36 cellular contexts compared by ENCODE assay signal in genomic region chr12:120157678-120158077, GRCh38.
"Had no signal": no experiment of that assay in that cellular context is flagged by ENCODE, and none has a peak within 500 bp of the region (broad histone marks: within the 10 kb centered on the region; RNA-seq: fewer than 3 reads in every experiment).

No MANE protein-coding gene starts in this region.

- H3K9me3 Mint-ChIP-seq: activated CD8-positive, alpha-beta T cell treated with anti-CD3 and anti-CD28 coated beads for 36 hours; activated naive CD4-positive, alpha-beta T cell treated with anti-CD3 and anti-CD28 coated beads, Interleukin-2, amount 10 ng/mL, durations not matched to agents 7 days and 5 days; activated naive CD8-positive, alpha-beta T cell treated with anti-CD3 and anti-CD28 coated beads, Interleukin-2, amount 50 U/mL, for 24 hours; activated T-cell treated with anti-CD3 and anti-CD28 coated beads, Interleukin-2, amount 50 U/mL, for 4 hours; activated T-helper 1 cell treated with anti-CD3 and anti-CD28 coated beads, Interleukin-12 subunit alpha, Interleukin-12 subunit beta, Interleukin-2, Interleukin-4 antibody, amounts not matched to agents 30 ng/mL and 10 ng/mL and 1 ng/mL, durations not matched to agents 14 hours and 24 hours and 36 hours; brain; T-helper 1 cell treated with Interleukin-12 subunit alpha and Interleukin-12 subunit beta and Interleukin-4 antibody, amounts not matched to agents 30 μg/mL and 1 μg/mL, for 36 hours; T-helper 2 cell treated with Interferon-gamma antibody and Interleukin-4, amounts not matched to agents 5 μg/mL and 100 μg/mL, for 36 hours had no signal

- ATAC-seq: activated CD4-positive, alpha-beta T cell treated with anti-CD3 and anti-CD28 coated beads for 36 hours; activated CD8-positive, alpha-beta T cell treated with anti-CD3 and anti-CD28 coated beads for 36 hours; activated naive CD8-positive, alpha-beta T cell treated with anti-CD3 and anti-CD28 coated beads, Interleukin-2, amount 50 U/mL, for 24 hours; activated T-cell treated with anti-CD3 and anti-CD28 coated beads, Interleukin-2, amount 50 U/mL, for 4 hours; PC-3 had no signal

- H3K4me3 Mint-ChIP-seq: activated CD4-positive, alpha-beta T cell treated with anti-CD3 and anti-CD28 coated beads for 36 hours; activated CD8-positive, alpha-beta T cell treated with anti-CD3 and anti-CD28 coated beads for 36 hours; activated naive CD4-positive, alpha-beta T cell treated with anti-CD3 and anti-CD28 coated beads, Interleukin-2, amount 10 ng/mL, durations not matched to agents 7 days and 5 days; activated naive CD8-positive, alpha-beta T cell; activated naive CD8-positive, alpha-beta T cell treated with anti-CD3 and anti-CD28 coated beads, Interleukin-2, amount 50 U/mL, for 24 hours; activated T-cell treated with anti-CD3 and anti-CD28 coated beads, Interleukin-2, amount 50 U/mL, for 4 hours; activated T-helper 1 cell treated with anti-CD3 and anti-CD28 coated beads, Interleukin-12 subunit alpha, Interleukin-12 subunit beta, Interleukin-2, Interleukin-4 antibody, amounts not matched to agents 30 ng/mL and 10 ng/mL and 1 ng/mL, durations not matched to agents 14 hours and 24 hours and 36 hours; brain; T-helper 1 cell treated with Interleukin-12 subunit alpha and Interleukin-12 subunit beta and Interleukin-4 antibody, amounts not matched to agents 30 μg/mL and 1 μg/mL, for 36 hours; T-helper 2 cell treated with Interferon-gamma antibody and Interleukin-4, amounts not matched to agents 5 μg/mL and 100 μg/mL, for 36 hours had no signal

- H3K27ac Mint-ChIP-seq: activated CD4-positive, alpha-beta T cell treated with anti-CD3 and anti-CD28 coated beads for 36 hours; activated CD8-positive, alpha-beta T cell treated with anti-CD3 and anti-CD28 coated beads for 36 hours; activated naive CD4-positive, alpha-beta T cell treated with anti-CD3 and anti-CD28 coated beads, Interleukin-2, amount 10 ng/mL, durations not matched to agents 7 days and 5 days; activated naive CD8-positive, alpha-beta T cell; activated naive CD8-positive, alpha-beta T cell treated with anti-CD3 and anti-CD28 coated beads, Interleukin-2, amount 50 U/mL, for 24 hours; activated T-helper 1 cell treated with anti-CD3 and anti-CD28 coated beads, Interleukin-12 subunit alpha, Interleukin-12 subunit beta, Interleukin-2, Interleukin-4 antibody, amounts not matched to agents 30 ng/mL and 10 ng/mL and 1 ng/mL, durations not matched to agents 14 hours and 24 hours and 36 hours; brain; T-helper 1 cell treated with Interleukin-12 subunit alpha and Interleukin-12 subunit beta and Interleukin-4 antibody, amounts not matched to agents 30 μg/mL and 1 μg/mL, for 36 hours; T-helper 2 cell treated with Interferon-gamma antibody and Interleukin-4, amounts not matched to agents 5 μg/mL and 100 μg/mL, for 36 hours had no signal

- H3K4me3 ChIP-seq: MG63, Peyer's patch, SJSA1 had no signal

- DNase-seq: activated CD4-positive, alpha-beta T cell treated with anti-CD3 and anti-CD28 coated beads for 36 hours; activated CD4-positive, alpha-beta T cell treated with anti-CD3 and anti-CD28 coated beads, Interleukin-2, amount 50 U/mL, for 1 hour; activated CD8-positive, alpha-beta memory T cell treated with anti-CD3 and anti-CD28 coated beads, Interleukin-2, amount 50 U/mL, for 4 hours; activated CD8-positive, alpha-beta T cell treated with anti-CD3 and anti-CD28 coated beads for 36 hours; activated effector memory CD4-positive, alpha-beta T cell treated with Interleukin-2 at 50 U/mL for 16 hours; activated naive CD4-positive, alpha-beta T cell treated with anti-CD3 and anti-CD28 coated beads, Interleukin-2, amount 10 ng/mL, durations not matched to agents 7 days and 5 days; activated naive CD8-positive, alpha-beta T cell treated with anti-CD3 and anti-CD28 coated beads, Interleukin-2, amount 50 U/mL, for 24 hours; activated T-cell treated with anti-CD3 and anti-CD28 coated beads for 4 hours; activated T-cell treated with anti-CD3 and anti-CD28 coated beads, Interleukin-2, amount 50 U/mL, for 4 hours; anterior cingulate cortex; Kasumi-1; KG1; MG63; NCI-H1048; NCI-H1105 treated with DMSO at 0.1 percent for 48 hours; NCI-H1436; NCI-H1694; NCI-H2029; NCI-H2107; NCI-H2171; NCI-H226; NCI-H446 treated with DMSO at 0.1 percent for 48 hours; NCI-H524; NCI-H69; NCI-H82; PC-3; Peyer's patch; RPMI8226; SHP77 treated with DMSO at 0.1 percent for 48 hours; SK-N-SH had no signal

- H3K4me1 Mint-ChIP-seq: activated CD4-positive, alpha-beta T cell treated with anti-CD3 and anti-CD28 coated beads for 36 hours; activated naive CD4-positive, alpha-beta T cell treated with anti-CD3 and anti-CD28 coated beads, Interleukin-2, amount 10 ng/mL, durations not matched to agents 7 days and 5 days; activated naive CD8-positive, alpha-beta T cell treated with anti-CD3 and anti-CD28 coated beads, Interleukin-2, amount 50 U/mL, for 24 hours; brain had no signal

- H3K27me3 Mint-ChIP-seq: activated CD4-positive, alpha-beta T cell treated with anti-CD3 and anti-CD28 coated beads for 36 hours; activated CD8-positive, alpha-beta T cell treated with anti-CD3 and anti-CD28 coated beads for 36 hours; activated naive CD4-positive, alpha-beta T cell treated with anti-CD3 and anti-CD28 coated beads, Interleukin-2, amount 10 ng/mL, durations not matched to agents 7 days and 5 days; activated naive CD8-positive, alpha-beta T cell; activated naive CD8-positive, alpha-beta T cell treated with anti-CD3 and anti-CD28 coated beads, Interleukin-2, amount 50 U/mL, for 24 hours had no signal
